In genomic region chr11:116558504-116559252, GRCh38 we compare ENCODE assay signal across 16 cellular contexts.
DNase-seq lines count a peak whose midpoint lies in the region; FAIRE-seq and TF ChIP-seq lines count a peak whose summit lies in the region.
"Had no signal": no experiment of that assay in that cellular context is flagged by ENCODE, and none has a peak within 500 bp of the region (broad histone marks: within the 10 kb centered on the region; RNA-seq: fewer than 3 reads in every experiment).

No MANE protein-coding gene starts in this region.

- no peak overlapping the region for H3K4me3 ChIP-seq in AG10803 (ENCODE audit: low read length)
- no peak overlapping the region for H3K4me3 ChIP-seq in astrocyte of the spinal cord (ENCODE audit: low read depth, low read length)
- no peak overlapping the region for H3K4me3 ChIP-seq in A673 (ENCODE audit: low read depth, low read length, poor library complexity, severe bottlenecking)
- H3K4me3 ChIP-seq: ascending aorta had no signal

- H3K27ac ChIP-seq in A673 (ENCODE audit: low read depth, low read length, poor library complexity, severe bottlenecking) = no peak overlapping the region
- H3K27ac ChIP-seq: ascending aorta had no signal

- no TSS peak for BruUV-seq in A673 (replicated peaks; lab: Mats Ljungman, UMichigan)

- peak; percentile 63 for FAIRE-seq in HTR-8/SVneo (lab: Jason Lieb, UNC)
- FAIRE-seq: small intestine had no signal

- H3K9me3 ChIP-seq in A673 (ENCODE audit: low read depth, low read length, poor library complexity, severe bottlenecking) = no peaks in the 10 kb centered on the region
- H3K9me3 ChIP-seq: ascending aorta had no signal

- POLR2A ChIA-PET in A673 (lab: Charles Lee; ENCODE audit: low non-redundant PET) = no interaction called here

- H3K36me3 ChIP-seq in A673 (ENCODE audit: insufficient read depth, low read length, poor library complexity, severe bottlenecking) = no peaks in the 10 kb centered on the region
- H3K36me3 ChIP-seq: ascending aorta had no signal

- CTCF ChIA-PET in A673 (lab: Charles Lee) = no interaction called here

- in situ Hi-C loops in astrocyte of the spinal cord (cut with HindIII; ENCODE audit: low sequenced_read_pairs) = no loop called here

- TF ChIP-seq CTCF in AG10803 (conservative IDR thresholded peaks at IDR 0.05; ENCODE audit: low read length) (no peak; the same call in 1 of the 2 replicates), astrocyte of the spinal cord (IDR thresholded peaks at IDR 0.05; ENCODE audit: low read depth, low read length) (no peak), A673 (conservative IDR thresholded peaks at IDR 0.05; ENCODE audit: low read depth, low read length) (no peak)

- H3K4me1 ChIP-seq in A673 (ENCODE audit: insufficient read depth, low read length, poor library complexity, severe bottlenecking) = no peaks in the 10 kb centered on the region
- H3K4me1 ChIP-seq: ascending aorta had no signal

- DNase-seq in AG10803 (ENCODE audit: low read depth) (peak; percentile 68), HTR-8/SVneo (ENCODE audit: insufficient read length, low spot score) (peak; percentile 64), astrocyte of the spinal cord (ENCODE audit: low read depth, low spot score) (peak; percentile 13), lung microvascular endothelial cell (ENCODE audit: low read depth in 2 of 2) (peak; percentile 85 to 88), A673 (ENCODE audit: low spot score) (no peak), DMS79 (lab: John Stamatoyannopoulos, UW) (no peak), NCI-H187 treated with DMSO at 0.1 percent for 48 hours (lab: John Stamatoyannopoulos, UW) (no peak)
- no peak for DNase-seq in stimulated activated CD4-positive, alpha-beta T cell treated with anti-CD3 and anti-CD28 coated beads, Interleukin-15, amount 100 ng/mL, for 24 hours
- DNase-seq: activated CD4-positive, CD25-positive, alpha-beta regulatory T cell treated with anti-CD3 and anti-CD28 coated beads, Interleukin-2, amount 50 U/mL, for 72 hours; CD8-positive, alpha-beta T cell; DND-41; H7; small intestine; stimulated activated CD4-positive, alpha-beta T cell treated with anti-CD3 and anti-CD28 coated beads, Interleukin-4, amount 100 ng/mL, for 4 hours; T1000 had no signal

- peaks cover 16% of the 10 kb centered on the region for H3K27me3 ChIP-seq in A673 (replicated peaks; ENCODE audit: insufficient read depth, low read depth, low read length, poor library complexity)
- H3K27me3 ChIP-seq: ascending aorta had no signal

- intact Hi-C loops in A673 (cut with micrococcal nuclease; ENCODE audit: unreplicated experiment) = no loop called here

Comparison
In these comparisons a context has a peak if more than half of its experiments do, and no peak if none do; other contexts are left out.
1. DNase-seq: peak in AG10803 (single experiment), HTR-8/SVneo (single experiment), astrocyte of the spinal cord (single experiment) and lung microvascular endothelial cell (2 of 2); none in A673 (single experiment), DMS79 (single experiment), NCI-H187 treated with DMSO at 0.1 percent for 48 hours (single experiment) and stimulated activated CD4-positive, alpha-beta T cell treated with anti-CD3 and anti-CD28 coated beads, Interleukin-15, amount 100 ng/mL, for 24 hours (single experiment).